In genomic region chr10:88583584-88583957, GRCh38 we compare ENCODE assay signal across 1 cellular context.
TF ChIP-seq lines count a peak whose summit lies in the region.

No MANE protein-coding gene starts in this region.

TF ChIP-seq in GM23338, 12 proteins besides CTCF, POLR2A, EP300 and RAD21:
- TF ChIP-seq ZNF462 (CRISPR knock-in tag; IDR thresholded peaks at IDR 0.05) (no peak), POLR2AphosphoS5 (IDR thresholded peaks at IDR 0.05; ENCODE audit: low read depth) (no peak), ETS1 (IDR thresholded peaks at IDR 0.05) (no peak), STAT1 (IDR thresholded peaks at IDR 0.05; ENCODE audit: unreplicated experiment) (no peak)
